ENCODE assay signal across 1 cellular context in genomic region chr12:14769837-14770494, GRCh38.
TF ChIP-seq lines count a peak whose summit lies in the region.

No MANE protein-coding gene starts in this region.

TF ChIP-seq in HepG2, 621 proteins besides CTCF, POLR2A, EP300 and RAD21 (continued from another document and continues in another):
- no peak for TF ChIP-seq ZNF318 (CRISPR knock-in tag; IDR thresholded peaks at IDR 0.05)
- TF ChIP-seq GABPA (IDR thresholded peaks at IDR 0.05; ENCODE audit: low read depth, low read length) = no peak
- no peak; the same call in 1 of the 2 replicates for TF ChIP-seq GABPA (CRISPR knock-in tag; IDR thresholded peaks at IDR 0.05; ENCODE audit: low read depth)
- TF ChIP-seq NFIB (CRISPR knock-in tag; IDR thresholded peaks at IDR 0.05; ENCODE audit: borderline replicate concordance) = no peak
- TF ChIP-seq ZFY (CRISPR knock-in tag; IDR thresholded peaks at IDR 0.05) = no peak; the same call in none of the 2 replicates
- no peak for TF ChIP-seq TIGD3 (CRISPR knock-in tag; IDR thresholded peaks at IDR 0.05; ENCODE audit: borderline replicate concordance)
- TF ChIP-seq TRIM24 (CRISPR knock-in tag; IDR thresholded peaks at IDR 0.05) = no peak
- TF ChIP-seq ONECUT2 (CRISPR knock-in tag; IDR thresholded peaks at IDR 0.05) = no peak
- no peak for TF ChIP-seq ZNF781 (CRISPR knock-in tag; IDR thresholded peaks at IDR 0.05; ENCODE audit: borderline replicate concordance, not compliant biosample characterization)
- peak; percentile 86 for TF ChIP-seq GMEB1 (CRISPR knock-in tag; IDR thresholded peaks at IDR 0.05; ENCODE audit: borderline replicate concordance)
- no peak for TF ChIP-seq JARID2 (CRISPR knock-in tag; IDR thresholded peaks at IDR 0.05; ENCODE audit: insufficient replicate concordance)
- TF ChIP-seq AGO1 (IDR thresholded peaks at IDR 0.05; ENCODE audit: low read depth, low read length, poor library complexity, severe bottlenecking) = no peak
- TF ChIP-seq, protein P1, sequence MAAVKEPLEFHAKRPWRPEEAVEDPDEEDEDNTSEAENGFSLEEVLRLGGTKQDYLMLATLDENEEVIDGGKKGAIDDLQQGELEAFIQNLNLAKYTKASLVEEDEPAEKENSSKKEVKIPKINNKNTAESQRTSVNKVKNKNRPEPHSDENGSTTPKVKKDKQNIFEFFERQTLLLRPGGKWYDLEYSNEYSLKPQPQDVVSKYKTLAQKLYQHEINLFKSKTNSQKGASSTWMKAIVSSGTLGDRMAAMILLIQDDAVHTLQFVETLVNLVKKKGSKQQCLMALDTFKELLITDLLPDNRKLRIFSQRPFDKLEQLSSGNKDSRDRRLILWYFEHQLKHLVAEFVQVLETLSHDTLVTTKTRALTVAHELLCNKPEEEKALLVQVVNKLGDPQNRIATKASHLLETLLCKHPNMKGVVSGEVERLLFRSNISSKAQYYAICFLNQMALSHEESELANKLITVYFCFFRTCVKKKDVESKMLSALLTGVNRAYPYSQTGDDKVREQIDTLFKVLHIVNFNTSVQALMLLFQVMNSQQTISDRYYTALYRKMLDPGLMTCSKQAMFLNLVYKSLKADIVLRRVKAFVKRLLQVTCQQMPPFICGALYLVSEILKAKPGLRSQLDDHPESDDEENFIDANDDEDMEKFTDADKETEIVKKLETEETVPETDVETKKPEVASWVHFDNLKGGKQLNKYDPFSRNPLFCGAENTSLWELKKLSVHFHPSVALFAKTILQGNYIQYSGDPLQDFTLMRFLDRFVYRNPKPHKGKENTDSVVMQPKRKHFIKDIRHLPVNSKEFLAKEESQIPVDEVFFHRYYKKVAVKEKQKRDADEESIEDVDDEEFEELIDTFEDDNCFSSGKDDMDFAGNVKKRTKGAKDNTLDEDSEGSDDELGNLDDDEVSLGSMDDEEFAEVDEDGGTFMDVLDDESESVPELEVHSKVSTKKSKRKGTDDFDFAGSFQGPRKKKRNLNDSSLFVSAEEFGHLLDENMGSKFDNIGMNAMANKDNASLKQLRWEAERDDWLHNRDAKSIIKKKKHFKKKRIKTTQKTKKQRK (IDR thresholded peaks at IDR 0.05; ENCODE audit: low read length) = no peak
- no peak for TF ChIP-seq ZNF329 (CRISPR knock-in tag; IDR thresholded peaks at IDR 0.05; ENCODE audit: low read depth)
- peak; percentile 32; the same call in 1 of the 2 replicates for TF ChIP-seq ZNF749 (CRISPR knock-in tag; IDR thresholded peaks at IDR 0.05; ENCODE audit: borderline replicate concordance)
- TF ChIP-seq ZNF782 (CRISPR knock-in tag; IDR thresholded peaks at IDR 0.05; ENCODE audit: borderline replicate concordance) = no peak
- TF ChIP-seq ZNF619 (CRISPR knock-in tag; IDR thresholded peaks at IDR 0.05) = no peak
- TF ChIP-seq, protein P2, sequence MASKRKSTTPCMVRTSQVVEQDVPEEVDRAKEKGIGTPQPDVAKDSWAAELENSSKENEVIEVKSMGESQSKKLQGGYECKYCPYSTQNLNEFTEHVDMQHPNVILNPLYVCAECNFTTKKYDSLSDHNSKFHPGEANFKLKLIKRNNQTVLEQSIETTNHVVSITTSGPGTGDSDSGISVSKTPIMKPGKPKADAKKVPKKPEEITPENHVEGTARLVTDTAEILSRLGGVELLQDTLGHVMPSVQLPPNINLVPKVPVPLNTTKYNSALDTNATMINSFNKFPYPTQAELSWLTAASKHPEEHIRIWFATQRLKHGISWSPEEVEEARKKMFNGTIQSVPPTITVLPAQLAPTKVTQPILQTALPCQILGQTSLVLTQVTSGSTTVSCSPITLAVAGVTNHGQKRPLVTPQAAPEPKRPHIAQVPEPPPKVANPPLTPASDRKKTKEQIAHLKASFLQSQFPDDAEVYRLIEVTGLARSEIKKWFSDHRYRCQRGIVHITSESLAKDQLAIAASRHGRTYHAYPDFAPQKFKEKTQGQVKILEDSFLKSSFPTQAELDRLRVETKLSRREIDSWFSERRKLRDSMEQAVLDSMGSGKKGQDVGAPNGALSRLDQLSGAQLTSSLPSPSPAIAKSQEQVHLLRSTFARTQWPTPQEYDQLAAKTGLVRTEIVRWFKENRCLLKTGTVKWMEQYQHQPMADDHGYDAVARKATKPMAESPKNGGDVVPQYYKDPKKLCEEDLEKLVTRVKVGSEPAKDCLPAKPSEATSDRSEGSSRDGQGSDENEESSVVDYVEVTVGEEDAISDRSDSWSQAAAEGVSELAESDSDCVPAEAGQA (IDR thresholded peaks at IDR 0.05; ENCODE audit: low read depth) = peak; percentile 52; the same call in 1 of the 2 replicates
- TF ChIP-seq, protein P2 (CRISPR knock-in tag; IDR thresholded peaks at IDR 0.05; ENCODE audit: borderline replicate concordance) = no peak
- peak; percentile 57; the same call in 1 of the 2 replicates for TF ChIP-seq RXRB (CRISPR knock-in tag; IDR thresholded peaks at IDR 0.05; ENCODE audit: borderline replicate concordance)
- no peak for TF ChIP-seq ZNF460 (CRISPR knock-in tag; IDR thresholded peaks at IDR 0.05; ENCODE audit: borderline replicate concordance)
- TF ChIP-seq PTBP1 (IDR thresholded peaks at IDR 0.05; ENCODE audit: low read depth, low read length, poor library complexity, severe bottlenecking) = no peak
- TF ChIP-seq WIZ (CRISPR knock-in tag; IDR thresholded peaks at IDR 0.05) = peak; percentile 37; the same call in 1 of the 2 replicates
- TF ChIP-seq ZNF780A (CRISPR knock-in tag; IDR thresholded peaks at IDR 0.05) = 0 out of 2 replicates have a peak, but pooled peaks have one; percentile 6
- TF ChIP-seq PBX2 (CRISPR knock-in tag; IDR thresholded peaks at IDR 0.05) = no peak
- TF ChIP-seq ZNF775 (CRISPR knock-in tag; IDR thresholded peaks at IDR 0.05; ENCODE audit: borderline replicate concordance) = no peak
- TF ChIP-seq, protein P3, sequence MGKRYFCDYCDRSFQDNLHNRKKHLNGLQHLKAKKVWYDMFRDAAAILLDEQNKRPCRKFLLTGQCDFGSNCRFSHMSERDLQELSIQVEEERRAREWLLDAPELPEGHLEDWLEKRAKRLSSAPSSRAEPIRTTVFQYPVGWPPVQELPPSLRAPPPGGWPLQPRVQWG (CRISPR knock-in tag; IDR thresholded peaks at IDR 0.05; ENCODE audit: borderline replicate concordance, low read depth) = 0 out of 2 replicates have a peak, but pooled peaks have one; percentile 4
- TF ChIP-seq, protein P4, sequence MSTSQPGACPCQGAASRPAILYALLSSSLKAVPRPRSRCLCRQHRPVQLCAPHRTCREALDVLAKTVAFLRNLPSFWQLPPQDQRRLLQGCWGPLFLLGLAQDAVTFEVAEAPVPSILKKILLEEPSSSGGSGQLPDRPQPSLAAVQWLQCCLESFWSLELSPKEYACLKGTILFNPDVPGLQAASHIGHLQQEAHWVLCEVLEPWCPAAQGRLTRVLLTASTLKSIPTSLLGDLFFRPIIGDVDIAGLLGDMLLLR (CRISPR knock-in tag; IDR thresholded peaks at IDR 0.05) = no peak
- no peak for TF ChIP-seq ZNF839 (CRISPR knock-in tag; IDR thresholded peaks at IDR 0.05; ENCODE audit: borderline replicate concordance)
- TF ChIP-seq AGO2 (optimal IDR thresholded peaks at IDR 0.05; ENCODE audit: low read depth, low read length) = peak; percentile 93
- TF ChIP-seq MEIS1 (CRISPR knock-in tag; IDR thresholded peaks at IDR 0.05; ENCODE audit: borderline replicate concordance) = no peak
